ENCODE assay signal across 8 cellular contexts in the genomic region with DNA sequence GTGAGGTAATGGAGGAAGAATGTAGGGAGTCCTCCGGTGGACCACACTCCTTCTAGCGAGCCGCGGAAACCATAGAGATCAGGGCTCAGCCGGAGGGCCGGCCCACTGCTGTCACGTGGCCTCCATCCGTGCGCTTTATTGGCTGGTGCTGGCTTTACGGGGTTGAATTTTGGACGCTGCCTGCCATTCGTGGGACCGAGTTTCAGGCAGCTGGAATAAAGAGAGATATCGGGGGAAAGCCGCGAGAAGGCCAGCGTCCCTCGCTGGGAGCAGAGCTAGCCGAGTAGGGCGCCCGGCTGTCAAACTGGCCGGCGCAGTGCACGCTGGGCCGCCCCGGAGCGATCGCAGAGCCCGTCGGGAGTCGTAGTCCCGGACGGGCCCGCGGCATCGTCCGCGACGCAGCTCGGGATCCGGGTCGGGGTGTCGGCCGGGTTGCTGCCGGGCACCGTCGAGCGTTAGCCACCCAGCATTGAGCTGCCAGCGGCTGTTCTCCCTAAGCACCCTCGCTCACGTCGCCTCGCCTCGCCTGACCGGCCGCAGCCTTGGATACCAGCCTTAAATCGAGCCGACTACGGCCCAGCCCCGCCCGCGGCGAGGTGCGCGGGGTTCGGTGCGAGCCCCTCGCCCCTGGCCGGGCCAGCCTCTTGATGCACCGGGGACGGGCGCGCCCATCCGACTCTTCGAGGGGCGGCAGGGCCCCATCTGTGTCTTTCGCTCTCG. TPM values are rescaled to one million over a fixed set of nuclear protein-coding genes. Genes with fewer than 3 reads are reported as not detected.
DNase-seq lines count a peak whose midpoint lies in the region; ATAC-seq and TF ChIP-seq lines count a peak whose summit lies in the region.
"Not testable (repeated sequence)": the region's sequence is repeated elsewhere in the genome, so short reads cannot be mapped to it uniquely, and the experiment has no call there.

A gene with protein sequence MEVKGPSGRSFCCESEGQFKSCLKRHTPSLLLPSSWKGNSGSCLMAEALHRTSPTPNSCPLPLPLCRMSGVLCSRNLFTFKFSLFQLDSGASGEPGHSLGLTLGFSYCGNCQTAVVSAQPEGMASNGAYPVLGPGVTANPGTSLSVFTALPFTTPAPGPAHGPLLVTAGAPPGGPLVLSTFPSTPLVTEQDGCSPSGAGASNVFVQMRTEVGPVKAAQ (N-terminal part only) (plus strand): TSS at position 244 of the 720 bp plus-strand sequence. CDS start 15,002 bp downstream, outside the sequence.

- H3K9me1 ChIP-seq in IMR-90 (ENCODE audit: insufficient read depth, low read length): not testable (repeated sequence)

- in situ Hi-C loops in IMR-90 (cut with MboI; ENCODE audit: low sequenced_read_pairs): not testable (repeated sequence)

- not testable (repeated sequence) for H2AK9ac ChIP-seq in IMR-90 (replicated peaks; ENCODE audit: low read depth, low read length, poor library complexity)

- H3K56ac ChIP-seq in IMR-90 (ENCODE audit: extremely low read depth, insufficient read depth, low read length): not testable (repeated sequence)

- H3K4me3 ChIP-seq in DND-41 (ENCODE audit: low read depth in 1 of 2, low read length in 2 of 2) (peak within 1 kb of the TSS; percentile 25 to 60; a peak in 3 of 4 replicates), IMR-90 (ENCODE audit: insufficient read depth, low read depth, low read length) (peak within 1 kb of the TSS; percentile 70), fibroblast of the aortic adventitia (ENCODE audit: low read depth, low read length) (peak within 1 kb of the TSS; percentile 64)

- not testable (repeated sequence) for H3K23ac ChIP-seq in IMR-90 (ENCODE audit: low read depth, low read length)

- H3K36me3 ChIP-seq in DND-41 (ENCODE audit: insufficient read depth, low read length); IMR-90 (ENCODE audit: control insufficient read depth, insufficient read depth, low read length): not testable (repeated sequence)

- POLR2A ChIA-PET in IMR-90 (lab: Charles Lee; ENCODE audit: unreplicated experiment); RWPE1 (lab: Yijun Ruan, JAX; ENCODE audit: low non-redundant PET): not testable (repeated sequence)

- H4K5ac ChIP-seq in IMR-90 (ENCODE audit: low read depth, low read length): not testable (repeated sequence)

- not testable (repeated sequence) for TF ChIP-seq RAD21 in IMR-90 (IDR thresholded peaks at IDR 0.05; ENCODE audit: low read length)

- BruUV-seq in IMR-90 (replicated peaks; lab: Mats Ljungman, UMichigan): not testable (repeated sequence)

- H2AK5ac ChIP-seq in IMR-90 (ENCODE audit: low read depth, low read length): not testable (repeated sequence)

- peak within 1 kb of the TSS; percentile 89 for H3K4me3 Mint-ChIP-seq in natural killer cell treated with Interleukin-12 subunit alpha and Interleukin-12 subunit beta and Interleukin-15 and Interleukin-18, amount 100 ng/mL, for 72 hours

- H3K27me3 Mint-ChIP-seq in natural killer cell treated with Interleukin-12 subunit alpha and Interleukin-12 subunit beta and Interleukin-15 and Interleukin-18, amount 100 ng/mL, for 72 hours: not testable (repeated sequence)

- H2BK5ac ChIP-seq in IMR-90 (ENCODE audit: low read depth, low read length, poor library complexity, severe bottlenecking): peak within 1 kb of the TSS; percentile 50

- H2AFZ ChIP-seq in DND-41 (ENCODE audit: low read depth, low read length): peak within 1 kb of the TSS; percentile 61
- H2AFZ ChIP-seq in IMR-90 (replicated peaks; ENCODE audit: low read length, poor library complexity): peak within 1 kb of the TSS; percentile 76

- H3K79me1 ChIP-seq in IMR-90 (ENCODE audit: low read depth in 1 of 2, low read length in 2 of 2): not testable (repeated sequence)

- H2BK20ac ChIP-seq in IMR-90 (ENCODE audit: low read depth, low read length): not testable (repeated sequence)

- not testable (repeated sequence) for TF ChIP-seq CTCF in DND-41 (IDR thresholded peaks at IDR 0.05; ENCODE audit: borderline replicate concordance, extremely low read depth, low read length, poor library complexity, severe bottlenecking); IMR-90 (conservative IDR thresholded peaks at IDR 0.05; ENCODE audit: low read depth, low read length); RWPE1 (conservative IDR thresholded peaks at IDR 0.05; ENCODE audit: low read depth); fibroblast of the aortic adventitia (IDR thresholded peaks at IDR 0.05; ENCODE audit: insufficient read depth, low read length)

- 0 out of 2 replicates have a peak within 1 kb of the TSS, but pooled peaks have one; percentile 19 for H3K14ac ChIP-seq in IMR-90 (replicated peaks; ENCODE audit: low read depth, low read length)

- H3K36me3 Mint-ChIP-seq in natural killer cell treated with Interleukin-12 subunit alpha and Interleukin-12 subunit beta and Interleukin-15 and Interleukin-18, amount 100 ng/mL, for 72 hours: not testable (repeated sequence)

- no CpG with 5 or more reads among the region's 78 CpGs for WGBS in IMR-90 (ENCODE audit: extremely low coverage in 2 of 2, insufficient read length in 1 of 2), 2 experiments

- H3K4ac ChIP-seq in IMR-90 (ENCODE audit: low read depth, low read length): not testable (repeated sequence)

- peak; percentile 86 for DNase-seq in DND-41
- peak; percentile 60 for DNase-seq in IMR-90
- DNase-seq in RWPE1 (ENCODE audit: low spot score): peak; percentile 34
- DNase-seq in activated effector memory CD4-positive, alpha-beta T cell treated with anti-CD3 and anti-CD28 coated beads, Interleukin-2, amount 50 U/mL, for 16 hours: peak; percentile 90
- peak; percentile 73 for DNase-seq in fibroblast of the aortic adventitia (ENCODE audit: low read depth)
- peak; percentile 78 for DNase-seq in natural killer cell treated with Interleukin-12 subunit alpha and Interleukin-12 subunit beta and Interleukin-15 and Interleukin-18, amount 100 ng/mL, for 72 hours (ENCODE audit: low spot score)
- peak; percentile 61 to 69 for DNase-seq in stimulated activated CD8-positive, alpha-beta memory T cell treated with anti-CD3 and anti-CD28 coated beads, Interleukin-7, amount 100 ng/mL, for 4 hours (ENCODE audit: low read depth in 2 of 2)

- intact Hi-C loops in IMR-90 (cut with micrococcal nuclease): not testable (repeated sequence)

- ATAC-seq in DND-41 (ENCODE audit: insufficient read depth, low read depth) (peak; percentile 91), GM21786 (IDR thresholded peaks at IDR 0.05; ENCODE audit: unreplicated experiment) (peak; percentile 97), IMR-90 (ENCODE audit: low read depth) (peak; percentile 92)
- ATAC-seq in natural killer cell treated with Interleukin-12 subunit alpha and Interleukin-12 subunit beta and Interleukin-15 and Interleukin-18, amount 100 ng/mL, for 72 hours: peak; percentile 97

- H3K27ac ChIP-seq in DND-41 (ENCODE audit: low read length) (peak within 1 kb of the TSS; percentile 64; the same call in 1 of the 2 replicates), IMR-90 (ENCODE audit: insufficient read depth, low read length) (peak within 1 kb of the TSS; percentile 89), RWPE1 (peak within 1 kb of the TSS; percentile 86)

- H3K4me1 ChIP-seq in DND-41 (ENCODE audit: insufficient read depth, low read length): peaks cover 18% of the 10 kb centered on the region
- H3K4me1 ChIP-seq in IMR-90 (ENCODE audit: control insufficient read depth, insufficient read depth, low read length): not testable (repeated sequence)

- peaks cover 20% of the 10 kb centered on the region; the same call in 1 of the 2 replicates for H3K79me2 ChIP-seq in DND-41 (ENCODE audit: insufficient read depth, low read length)

- H2BK15ac ChIP-seq in IMR-90 (ENCODE audit: low read depth, low read length): not testable (repeated sequence)

- dilution Hi-C loops in IMR-90 (cut with HindIII; ENCODE audit: low sequenced_read_pairs, unreplicated experiment): not testable (repeated sequence)

- CTCF ChIA-PET in IMR-90 (lab: Yijun Ruan, JAX); RWPE1 (lab: Yijun Ruan, JAX): not testable (repeated sequence)

- not testable (repeated sequence) for H3K18ac ChIP-seq in IMR-90 (ENCODE audit: low read depth, low read length)

- not testable (repeated sequence) for H3K9me3 Mint-ChIP-seq in natural killer cell treated with Interleukin-12 subunit alpha and Interleukin-12 subunit beta and Interleukin-15 and Interleukin-18, amount 100 ng/mL, for 72 hours

- H2BK120ac ChIP-seq in IMR-90 (ENCODE audit: low read depth, low read length): 0 out of 2 replicates have a peak within 1 kb of the TSS, but pooled peaks have one; percentile 19

- H3K9ac ChIP-seq in DND-41 (ENCODE audit: low read depth, low read length): peak within 1 kb of the TSS; percentile 58
- peak within 1 kb of the TSS; percentile 83 for H3K9ac ChIP-seq in IMR-90 (ENCODE audit: low read depth, low read length)

- peak; percentile 75 for TF ChIP-seq POLR2A in IMR-90 (IDR thresholded peaks at IDR 0.05; ENCODE audit: low read depth, low read length)

- H3K4me1 Mint-ChIP-seq in natural killer cell treated with Interleukin-12 subunit alpha and Interleukin-12 subunit beta and Interleukin-15 and Interleukin-18, amount 100 ng/mL, for 72 hours (ENCODE audit: low read depth in 2 of 2): peaks cover 8 to 27% of the 10 kb centered on the region in 2 donors

- peak within 1 kb of the TSS; percentile 50 for H3K4me2 ChIP-seq in DND-41 (ENCODE audit: insufficient read depth, low read length)
- peak within 1 kb of the TSS; percentile 62; the same call in 1 of the 2 replicates for H3K4me2 ChIP-seq in IMR-90 (ENCODE audit: low read depth, low read length)

- H4K20me1 ChIP-seq in DND-41 (ENCODE audit: insufficient read depth, low read length); IMR-90 (ENCODE audit: insufficient read depth, low read length): not testable (repeated sequence)

- H3K27me3 ChIP-seq in DND-41 (ENCODE audit: insufficient read depth, low read length, poor library complexity); IMR-90 (ENCODE audit: control insufficient read depth, insufficient read depth, low read length): not testable (repeated sequence)

- H3K9me3 ChIP-seq in DND-41 (ENCODE audit: insufficient read depth, low read length, severe bottlenecking); IMR-90 (ENCODE audit: control insufficient read depth, insufficient read depth, low read length): not testable (repeated sequence)

- H3K27ac Mint-ChIP-seq in natural killer cell treated with Interleukin-12 subunit alpha and Interleukin-12 subunit beta and Interleukin-15 and Interleukin-18, amount 100 ng/mL, for 72 hours: peak within 1 kb of the TSS; percentile 95 to 96

- H4K8ac ChIP-seq in IMR-90 (ENCODE audit: low read depth in 2 of 2, low read length in 2 of 2): peak within 1 kb of the TSS in 1 of 2 experiments; percentile 44; a peak in 2 of 4 replicates

- not testable (repeated sequence) for H4K91ac ChIP-seq in IMR-90 (ENCODE audit: insufficient read depth, low read depth, low read length)

RNA-seq across cellular contexts. Expression of the gene that starts here (rescaled TPM):
- total RNA-seq in IMR-90 (2012; rRNA removed) (not detected in 2 replicates), fibroblast of the aortic adventitia (ENCODE audit: low replicate concordance) (under 0.01 TPM in 1 of 2 replicates, not detected in the other)
- not detected in 2 replicates for polyA plus RNA-seq in IMR-90 (2012; rRNA removed)
- not detected in 2 replicates for polyA plus RNA-seq in IMR-90 (2012; cell fraction: cytosol; rRNA removed)
- polyA plus RNA-seq in IMR-90 (2012; cell fraction: nucleus; rRNA removed; ENCODE audit: low replicate concordance): 0.05 TPM in 1 of 2 replicates, not detected in the other
- not detected for total RNA-seq in natural killer cell treated with Interleukin-12 subunit alpha and Interleukin-12 subunit beta and Interleukin-15 and Interleukin-18, amount 100 ng/mL, for 72 hours

Comparison
In these comparisons a context has a peak if more than half of its experiments do, and no peak if none do; other contexts are left out.
1. Peak in every context shown above with its lines: DNase-seq, ATAC-seq, H3K4me3 ChIP-seq and H3K27ac ChIP-seq.
2. Peak in DNase-seq, ATAC-seq, H3K4me3 ChIP-seq, H3K27ac ChIP-seq, H3K9ac ChIP-seq and H3K4me2 ChIP-seq in IMR-90; RNA of the gene not detected or under 1 TPM.
3. Peak in DNase-seq and H3K4me3 ChIP-seq in fibroblast of the aortic adventitia; RNA of the gene not detected or under 1 TPM.
4. Peak in DNase-seq and ATAC-seq in natural killer cell treated with Interleukin-12 subunit alpha and Interleukin-12 subunit beta and Interleukin-15 and Interleukin-18, amount 100 ng/mL, for 72 hours; RNA of the gene not detected or under 1 TPM.
5. DNase-seq: peak in every context shown above with its lines; median percentile 90 in activated effector memory CD4-positive, alpha-beta T cell treated with anti-CD3 and anti-CD28 coated beads, Interleukin-2, amount 50 U/mL, for 16 hours; 86 in DND-41; 78 in natural killer cell treated with Interleukin-12 subunit alpha and Interleukin-12 subunit beta and Interleukin-15 and Interleukin-18, amount 100 ng/mL, for 72 hours; 73 in fibroblast of the aortic adventitia; 65 in stimulated activated CD8-positive, alpha-beta memory T cell treated with anti-CD3 and anti-CD28 coated beads, Interleukin-7, amount 100 ng/mL, for 4 hours; 60 in IMR-90; 34 in RWPE1.